ENCODE assay signal across 30 cellular contexts in genomic region chr15:77625376-77625775, GRCh38. TPM values are rescaled to one million over a fixed set of nuclear protein-coding genes. Genes with fewer than 3 reads are reported as not detected.
"Had no signal": no experiment of that assay in that cellular context is flagged by ENCODE, and none has a peak within 500 bp of the region (broad histone marks: within the 10 kb centered on the region; RNA-seq: fewer than 3 reads in every experiment).

No MANE protein-coding gene starts in this region.

- ATAC-seq: activated CD4-positive, alpha-beta T cell treated with anti-CD3 and anti-CD28 coated beads for 36 hours; activated CD8-positive, alpha-beta T cell treated with anti-CD3 and anti-CD28 coated beads for 36 hours; activated T-cell treated with anti-CD3 and anti-CD28 coated beads, Interleukin-2, amount 50 U/mL, for 72 hours; body of pancreas; Panc1 had no signal

- H3K4me1 ChIP-seq: ascending aorta, body of pancreas, SJCRH30 had no signal

- H3K9ac ChIP-seq: SK-N-SH had no signal

- FAIRE-seq: colon had no signal

- DNase-seq: activated CD4-positive, alpha-beta T cell treated with anti-CD3 and anti-CD28 coated beads for 36 hours; activated CD4-positive, alpha-beta T cell treated with anti-CD3 and anti-CD28 coated beads, Interleukin-2, amount 50 U/mL, for 1 hour; activated CD4-positive, CD25-positive, alpha-beta regulatory T cell; activated CD8-positive, alpha-beta memory T cell treated with anti-CD3 and anti-CD28 coated beads, Interleukin-2, amount 50 U/mL, for 4 hours; activated CD8-positive, alpha-beta T cell treated with anti-CD3 and anti-CD28 coated beads for 36 hours; activated gamma-delta T cell treated with Interleukin-2 at 50 U/mL for 16 hours; activated naive CD4-positive, alpha-beta T cell treated with anti-CD3 and anti-CD28 coated beads, Interleukin-2, amount 50 U/mL, for 16 hours; activated T-cell treated with anti-CD3 and anti-CD28 coated beads, Interleukin-2, amount 50 U/mL, for 72 hours; cerebellar nuclear complex; NCI-H1092; NCI-H1930; NCI-H2107; NCI-H226; NCI-H526; NCI-H774; NK-92 treated with Interleukin-12 subunit alpha and Interleukin-12 subunit beta, amount 100 ng/mL, for 24 hours; OCI-M1; Right ventricle myocardium superior; T-helper 1 cell had no signal

- H3K36me3 ChIP-seq: ascending aorta, SJCRH30 had no signal

- H3K27ac ChIP-seq: ascending aorta, body of pancreas, RWPE1, SJCRH30, VCaP had no signal

- H3K27me3 ChIP-seq: ascending aorta, body of pancreas had no signal

- H3K9me3 ChIP-seq: ascending aorta, body of pancreas, SJCRH30, SK-N-SH had no signal

- H3K4me3 ChIP-seq: ascending aorta, body of pancreas, SJCRH30 had no signal

- H3K4me2 ChIP-seq: SK-N-SH had no signal

RNA-seq across cellular contexts. Expression of gene LINGO1, which starts 7.3 kb away (rescaled TPM):
- total RNA-seq: activated CD4-positive, alpha-beta T cell treated with anti-CD3 and anti-CD28 coated beads for 36 hours; activated CD8-positive, alpha-beta T cell treated with anti-CD3 and anti-CD28 coated beads for 36 hours; activated T-helper 2 cell treated with anti-CD3 and anti-CD28 coated beads, Interferon-gamma antibody, Interleukin-2, Interleukin-4, amounts not matched to agents 10 μg/mL and 5 μg/mL and 100 μg/mL, durations not matched to agents 14 hours and 24 hours and 36 hours; MCF 10A; T-helper 2 cell treated with Interferon-gamma antibody and Interleukin-4, amounts not matched to agents 100 ng/mL and 5 ng/mL, for 36 hours had no signal
